Comparison of ENCODE assay signal across 10 cellular contexts in genomic region chr4:83905952-83906351, GRCh38.
DNase-seq lines count a peak whose midpoint lies in the region; ATAC-seq and TF ChIP-seq lines count a peak whose summit lies in the region.
"Had no signal": no experiment of that assay in that cellular context is flagged by ENCODE, and none has a peak within 500 bp of the region (broad histone marks: within the 10 kb centered on the region; RNA-seq: fewer than 3 reads in every experiment).

No MANE protein-coding gene starts in this region.

- ATAC-seq in CD4-positive, alpha-beta T cell (ENCODE audit: poor library complexity), result no peak

- no peak overlapping the region for H3K27ac Mint-ChIP-seq in CD4-positive, alpha-beta T cell
- H3K27ac Mint-ChIP-seq: activated naive CD8-positive, alpha-beta T cell treated with anti-CD3 and anti-CD28 coated beads, Interleukin-2, amount 10 ng/mL, durations not matched to agents 7 days and 5 days had no signal

- H3K9ac ChIP-seq in mesendoderm (ENCODE audit: low read length), result no peak overlapping the region

- H3K4me1 ChIP-seq in SJCRH30 (peaks cover 9% of the 10 kb centered on the region), mesendoderm (ENCODE audit: control insufficient read depth, low read depth, low read length) (no peaks in the 10 kb centered on the region)

- no peaks in the 10 kb centered on the region for H3K27me3 Mint-ChIP-seq in CD4-positive, alpha-beta T cell
- H3K27me3 Mint-ChIP-seq: activated naive CD8-positive, alpha-beta T cell treated with anti-CD3 and anti-CD28 coated beads, Interleukin-2, amount 10 ng/mL, durations not matched to agents 7 days and 5 days had no signal

- DNase-seq in GM12865 (ENCODE audit: low read depth) (peak; percentile 46), SJCRH30 (peak; percentile 81 to 87), mesendoderm (peak; percentile 63), GM19240 (ENCODE audit: insufficient read length, low spot score) (no peak), NCI-H2107 treated with DMSO at 0.1 percent for 48 hours (lab: John Stamatoyannopoulos, UW; ENCODE audit: unreplicated experiment) (no peak), NCI-H146 (lab: John Stamatoyannopoulos, UW) (no peak)
- DNase-seq in Jurkat, Clone E6-1 (ENCODE audit: low read depth, low spot score), result peak; percentile 3
- no peak for DNase-seq in CD4-positive, alpha-beta T cell
- DNase-seq: activated naive CD8-positive, alpha-beta T cell treated with anti-CD3 and anti-CD28 coated beads, Interleukin-2, amount 10 ng/mL, durations not matched to agents 7 days and 5 days had no signal

- H3K27ac ChIP-seq in SJCRH30 (no peak overlapping the region), mesendoderm (ENCODE audit: low read depth, low read length) (no peak overlapping the region)
- no peak overlapping the region for H3K27ac ChIP-seq in CD4-positive, alpha-beta T cell (ENCODE audit: low read depth, low read length)

- no peaks in the 10 kb centered on the region for H3K9me3 ChIP-seq in SJCRH30 (replicated peaks)
- H3K9me3 ChIP-seq in CD4-positive, alpha-beta T cell (ENCODE audit: control insufficient read depth, low read length), result no peaks in the 10 kb centered on the region
- H3K9me3 ChIP-seq: MG63 had no signal

- peaks cover 2% of the 10 kb centered on the region for H3K9me3 Mint-ChIP-seq in CD4-positive, alpha-beta T cell
- H3K9me3 Mint-ChIP-seq: activated naive CD8-positive, alpha-beta T cell treated with anti-CD3 and anti-CD28 coated beads, Interleukin-2, amount 10 ng/mL, durations not matched to agents 7 days and 5 days had no signal

- H3K79me1 ChIP-seq in mesendoderm (ENCODE audit: low read length), result no peaks in the 10 kb centered on the region

- H3K79me2 ChIP-seq in mesendoderm (ENCODE audit: control insufficient read depth, insufficient read depth, low read length), result no peaks in the 10 kb centered on the region

- no peak overlapping the region for H4K5ac ChIP-seq in mesendoderm (ENCODE audit: low read length)

- POLR2A ChIA-PET in CD4-positive, alpha-beta T cell (lab: Charles Lee), result no interaction called here

- no peak overlapping the region for H2BK15ac ChIP-seq in mesendoderm (replicated peaks; ENCODE audit: low read depth)

- no peak overlapping the region for H3K4ac ChIP-seq in mesendoderm (ENCODE audit: low read depth, low read length)

- no peaks in the 10 kb centered on the region for H3K36me3 Mint-ChIP-seq in CD4-positive, alpha-beta T cell (ENCODE audit: low read depth)
- H3K36me3 Mint-ChIP-seq: activated naive CD8-positive, alpha-beta T cell treated with anti-CD3 and anti-CD28 coated beads, Interleukin-2, amount 10 ng/mL, durations not matched to agents 7 days and 5 days had no signal

- peak; percentile 54 for TF ChIP-seq CTCF in GM12865 (IDR thresholded peaks at IDR 0.05; ENCODE audit: insufficient read depth, low read depth, low read length, missing control alignments)
- TF ChIP-seq CTCF in CD4-positive, alpha-beta T cell (IDR thresholded peaks at IDR 0.05), result no peak

- H2AK5ac ChIP-seq in mesendoderm (ENCODE audit: low read length), result no peak overlapping the region

- no peaks in the 10 kb centered on the region for H3K36me3 ChIP-seq in SJCRH30
- H3K36me3 ChIP-seq in mesendoderm (ENCODE audit: control insufficient read depth, insufficient read depth, low read length), result no peaks in the 10 kb centered on the region
- H3K36me3 ChIP-seq: MG63 had no signal

- no peak overlapping the region for H3K56ac ChIP-seq in mesendoderm (ENCODE audit: low read length)

- H3K4me2 ChIP-seq in mesendoderm (ENCODE audit: low read length), result no peak overlapping the region

- H3K18ac ChIP-seq in mesendoderm (ENCODE audit: low read length), result no peak overlapping the region

- H2BK5ac ChIP-seq in mesendoderm (ENCODE audit: low read length), result no peak overlapping the region

- H3K4me3 Mint-ChIP-seq in CD4-positive, alpha-beta T cell, result no peak overlapping the region
- H3K4me3 Mint-ChIP-seq: activated naive CD8-positive, alpha-beta T cell treated with anti-CD3 and anti-CD28 coated beads, Interleukin-2, amount 10 ng/mL, durations not matched to agents 7 days and 5 days had no signal

- intact Hi-C loops in CD4-positive, alpha-beta T cell (cut with DNase I, micrococcal nuclease), result no loop called here

- H3K27me3 ChIP-seq in SJCRH30 (no peaks in the 10 kb centered on the region), mesendoderm (ENCODE audit: insufficient read depth, low read length, poor library complexity) (no peaks in the 10 kb centered on the region)
- no peaks in the 10 kb centered on the region for H3K27me3 ChIP-seq in CD4-positive, alpha-beta T cell (ENCODE audit: control insufficient read depth, insufficient read depth, low read length)
- H3K27me3 ChIP-seq: MG63 had no signal

- CTCF ChIA-PET in CD4-positive, alpha-beta T cell (lab: Charles Lee), result no interaction called here

- H3K4me3 ChIP-seq in GM12865 (ENCODE audit: low read depth, low read length), result no peak overlapping the region
- no peak overlapping the region for H3K4me3 ChIP-seq in Jurkat, Clone E6-1 (ENCODE audit: low read length)
- no peak overlapping the region for H3K4me3 ChIP-seq in SJCRH30
- no peak overlapping the region for H3K4me3 ChIP-seq in mesendoderm (ENCODE audit: low read length)
- H3K4me3 ChIP-seq: MG63 had no signal

- no peak overlapping the region for H4K8ac ChIP-seq in mesendoderm (ENCODE audit: low read depth, low read length)

- no peak overlapping the region for H2BK120ac ChIP-seq in mesendoderm (ENCODE audit: low read depth, low read length)

- H3K23ac ChIP-seq in mesendoderm (ENCODE audit: low read length), result no peak overlapping the region

- H3K4me1 Mint-ChIP-seq in CD4-positive, alpha-beta T cell (ENCODE audit: low read depth), result no peaks in the 10 kb centered on the region
- H3K4me1 Mint-ChIP-seq: activated naive CD8-positive, alpha-beta T cell treated with anti-CD3 and anti-CD28 coated beads, Interleukin-2, amount 10 ng/mL, durations not matched to agents 7 days and 5 days had no signal

Comparison
In these comparisons a context has a peak if more than half of its experiments do, and no peak if none do; other contexts are left out.
1. DNase-seq: peak in GM12865 (single experiment), Jurkat, Clone E6-1 (single experiment), SJCRH30 (2 of 2) and mesendoderm (single experiment); none in CD4-positive, alpha-beta T cell (0 of 10), GM19240 (single experiment), NCI-H2107 treated with DMSO at 0.1 percent for 48 hours (single experiment) and NCI-H146 (single experiment).